ENCODE assay signal across 18 cellular contexts in genomic region chr1:5981009-5981380, GRCh38. TPM values are rescaled to one million over a fixed set of nuclear protein-coding genes. Genes with fewer than 3 reads are reported as not detected.
A peak's percentile ranks its signal among the peaks of the same experiment; 100 is the strongest.
DNase-seq lines count a peak whose midpoint lies in the region; ATAC-seq, FAIRE-seq and TF ChIP-seq lines count a peak whose summit lies in the region.
"Had no signal": no experiment of that assay in that cellular context is flagged by ENCODE, and none has a peak within 500 bp of the region (broad histone marks: within the 10 kb centered on the region; RNA-seq: fewer than 3 reads in every experiment).

No MANE protein-coding gene starts in this region.

- H3K4me3 Mint-ChIP-seq in natural killer cell treated with Interleukin-12 subunit alpha and Interleukin-12 subunit beta and Interleukin-15 and Interleukin-18, amount 100 ng/mL, for 72 hours: no peak overlapping the region
- no peak overlapping the region for H3K4me3 Mint-ChIP-seq in natural killer cell
- H3K4me3 Mint-ChIP-seq: activated CD4-positive, alpha-beta T cell treated with anti-CD3 and anti-CD28 coated beads, Interleukin-2, amount 10 ng/mL, durations not matched to agents 24 days and 14 days; activated CD8-positive, alpha-beta memory T cell treated with anti-CD3 and anti-CD28 coated beads, Interleukin-2, amount 10 ng/mL, durations not matched to agents 7 days and 5 days; activated naive CD8-positive, alpha-beta T cell treated with anti-CD3 and anti-CD28 coated beads, Interleukin-2, amount 50 U/mL, for 24 hours had no signal

- H3K27me3 Mint-ChIP-seq in natural killer cell treated with Interleukin-12 subunit alpha and Interleukin-12 subunit beta and Interleukin-15 and Interleukin-18, amount 100 ng/mL, for 72 hours: no peaks in the 10 kb centered on the region
- no peaks in the 10 kb centered on the region for H3K27me3 Mint-ChIP-seq in natural killer cell (ENCODE audit: low read depth in 2 of 2)
- H3K27me3 Mint-ChIP-seq: activated CD4-positive, alpha-beta T cell treated with anti-CD3 and anti-CD28 coated beads, Interleukin-2, amount 10 ng/mL, durations not matched to agents 24 days and 14 days; activated CD8-positive, alpha-beta memory T cell treated with anti-CD3 and anti-CD28 coated beads, Interleukin-2, amount 10 ng/mL, durations not matched to agents 7 days and 5 days; activated naive CD8-positive, alpha-beta T cell treated with anti-CD3 and anti-CD28 coated beads, Interleukin-2, amount 50 U/mL, for 24 hours had no signal

- H3K36me3 ChIP-seq in K562 (ENCODE audit: control insufficient read depth, insufficient read depth, low read length): peaks cover 55% of the 10 kb centered on the region; the same call in 2 of the 3 replicates
- peaks cover 23% of the 10 kb centered on the region for H3K36me3 ChIP-seq in lower lobe of right lung
- peaks cover 6% of the 10 kb centered on the region for H3K36me3 ChIP-seq in upper lobe of right lung
- H3K36me3 ChIP-seq: prostate gland had no signal

- H4K20me1 ChIP-seq in K562 (replicated peaks; ENCODE audit: control insufficient read depth, insufficient read depth, low read length): no peaks in the 10 kb centered on the region

- TF ChIP-seq CTCF in natural killer cell (IDR thresholded peaks at IDR 0.05) (no peak), K562 (IDR thresholded peaks at IDR 0.05 in 2 of 3, conservative IDR thresholded peaks at IDR 0.05 in 1 of 3; ENCODE audit: insufficient read depth in 2 of 3, low read depth in 1 of 3, low read length in 3 of 3) (no peak), lower lobe of right lung (IDR thresholded peaks at IDR 0.05) (no peak), upper lobe of right lung (IDR thresholded peaks at IDR 0.05) (no peak)

- H3K27ac Mint-ChIP-seq in natural killer cell treated with Interleukin-12 subunit alpha and Interleukin-12 subunit beta and Interleukin-15 and Interleukin-18, amount 100 ng/mL, for 72 hours: peak overlapping the region; percentile 8 to 49
- no peak overlapping the region for H3K27ac Mint-ChIP-seq in natural killer cell
- H3K27ac Mint-ChIP-seq: activated CD4-positive, alpha-beta T cell treated with anti-CD3 and anti-CD28 coated beads, Interleukin-2, amount 10 ng/mL, durations not matched to agents 24 days and 14 days; activated CD8-positive, alpha-beta memory T cell treated with anti-CD3 and anti-CD28 coated beads, Interleukin-2, amount 10 ng/mL, durations not matched to agents 7 days and 5 days; activated naive CD8-positive, alpha-beta T cell treated with anti-CD3 and anti-CD28 coated beads, Interleukin-2, amount 50 U/mL, for 24 hours had no signal

- H3K4me3 ChIP-seq in K562 (no peak overlapping the region), lower lobe of right lung (no peak overlapping the region), upper lobe of right lung (no peak overlapping the region)
- H3K4me3 ChIP-seq: prostate gland had no signal

- H2AFZ ChIP-seq in K562 (ENCODE audit: low read depth, low read length): peak overlapping the region; percentile 61; the same call in 1 of the 2 replicates

- FAIRE-seq in K562 (lab: Jason Lieb, UNC): no peak
- FAIRE-seq: HTR-8/SVneo had no signal

- ATAC-seq in natural killer cell treated with Interleukin-12 subunit alpha and Interleukin-12 subunit beta and Interleukin-15 and Interleukin-18, amount 100 ng/mL, for 72 hours: no peak
- ATAC-seq in natural killer cell (no peak), K562 (no peak), lower lobe of right lung (no peak), upper lobe of right lung (no peak), HG03025 (IDR thresholded peaks at IDR 0.05; ENCODE audit: low FRiP score, unreplicated experiment) (no peak), GM21423 (IDR thresholded peaks at IDR 0.05; ENCODE audit: unreplicated experiment) (no peak), HG03135 (IDR thresholded peaks at IDR 0.05; ENCODE audit: unreplicated experiment) (no peak)
- ATAC-seq: activated CD8-positive, alpha-beta memory T cell treated with anti-CD3 and anti-CD28 coated beads, Interleukin-2, amount 10 ng/mL, durations not matched to agents 7 days and 5 days; activated naive CD8-positive, alpha-beta T cell treated with anti-CD3 and anti-CD28 coated beads, Interleukin-2, amount 50 U/mL, for 24 hours; foreskin keratinocyte had no signal

- no peak for TF ChIP-seq RAD21 in K562 (CRISPR knock-in tag; conservative IDR thresholded peaks at IDR 0.05 in 1 of 2, IDR thresholded peaks at IDR 0.05 in 1 of 2)

- no peak for TF ChIP-seq EP300 in K562 (IDR thresholded peaks at IDR 0.05; ENCODE audit: low read length)

- in situ Hi-C loops in K562 (cut with MboI): no loop called here

- TF ChIP-seq POLR2A in K562 (conservative IDR thresholded peaks at IDR 0.05): no peak

- H3K9me3 ChIP-seq in K562 (replicated peaks; ENCODE audit: control insufficient read depth, insufficient read depth, low read depth, low read length) (no peaks in the 10 kb centered on the region), lower lobe of right lung (no peaks in the 10 kb centered on the region), upper lobe of right lung (no peaks in the 10 kb centered on the region)
- H3K9me3 ChIP-seq: prostate gland had no signal

- no TSS peak for BruUV-seq in K562 (replicated peaks; lab: Mats Ljungman, UMichigan)

- 76% methylated on average over 8 of the region's 8 CpGs for WGBS in K562 (ENCODE audit: insufficient coverage, low coverage, missing lambda C conversion rate)

- H3K4me1 Mint-ChIP-seq in natural killer cell treated with Interleukin-12 subunit alpha and Interleukin-12 subunit beta and Interleukin-15 and Interleukin-18, amount 100 ng/mL, for 72 hours (ENCODE audit: low read depth in 2 of 2): peaks cover 40 to 48% of the 10 kb centered on the region in 2 donors
- peaks cover 0 to 24% of the 10 kb centered on the region in 2 donors for H3K4me1 Mint-ChIP-seq in natural killer cell

- peaks cover 22% of the 10 kb centered on the region for H3K36me3 Mint-ChIP-seq in natural killer cell treated with Interleukin-12 subunit alpha and Interleukin-12 subunit beta and Interleukin-15 and Interleukin-18, amount 100 ng/mL, for 72 hours
- H3K36me3 Mint-ChIP-seq in natural killer cell: no peaks in the 10 kb centered on the region

- H3K79me2 ChIP-seq in K562 (ENCODE audit: control insufficient read depth, insufficient read depth, low read length): no peaks in the 10 kb centered on the region

- no peak for DNase-seq in natural killer cell treated with Interleukin-12 subunit alpha and Interleukin-12 subunit beta and Interleukin-15 and Interleukin-18, amount 100 ng/mL, for 72 hours (ENCODE audit: low spot score)
- DNase-seq in natural killer cell (no peak), K562 (ENCODE audit: extremely low read depth in 1 of 4, low spot score in 3 of 4) (no peak), lower lobe of right lung (peak; percentile 20), upper lobe of right lung (peak; percentile 45)
- DNase-seq: activated CD4-positive, alpha-beta T cell treated with anti-CD3 and anti-CD28 coated beads, Interleukin-2, amount 10 ng/mL, durations not matched to agents 24 days and 14 days; activated CD8-positive, alpha-beta memory T cell treated with anti-CD3 and anti-CD28 coated beads, Interleukin-2, amount 10 ng/mL, durations not matched to agents 7 days and 5 days; activated naive CD8-positive, alpha-beta T cell treated with anti-CD3 and anti-CD28 coated beads, Interleukin-2, amount 50 U/mL, for 24 hours; foreskin keratinocyte; NCI-H1105; stimulated activated CD4-positive, alpha-beta T cell treated with anti-CD3 and anti-CD28 coated beads, Interleukin-2, amount 100 ng/mL, for 24 hours; stimulated activated naive CD4-positive, alpha-beta T cell; SW 1271 had no signal

- CTCF ChIA-PET in K562 (lab: Yijun Ruan, JAX; ENCODE audit: low intra/inter-chr PET ratio): interaction anchor here (1.6 kb wide), 1 partner anchor 264 kb away, joined by 6 read pairs; no protein-coding TSS in a partner anchor

- POLR2A ChIA-PET in K562 (lab: Yijun Ruan, JAX): interaction anchor here (0.6 to 1.3 kb wide), 5 partner anchors 12 to 47 kb away, joined by 3 to 4 read pairs (median 3); partner anchors contain the start of gene NPHP4

- no peaks in the 10 kb centered on the region for H3K9me1 ChIP-seq in K562 (ENCODE audit: control insufficient read depth, insufficient read depth, low read length)

- intact Hi-C loops in natural killer cell (cut with micrococcal nuclease): loop anchor here (10.0 kb wide), 1 partner anchor 56 kb away; no protein-coding TSS in a partner anchor
- intact Hi-C loops in K562 (cut with micrococcal nuclease): no loop called here
- intact Hi-C loops in lower lobe of right lung (cut with DNase I): no loop called here
- intact Hi-C loops in upper lobe of right lung (cut with DNase I): no loop called here

- H3K27me3 ChIP-seq in K562 (ENCODE audit: control insufficient read depth in 2 of 2, insufficient read depth in 2 of 2, low read length in 2 of 2) (no peaks in the 10 kb centered on the region), lower lobe of right lung (ENCODE audit: low read depth) (no peaks in the 10 kb centered on the region), upper lobe of right lung (no peaks in the 10 kb centered on the region)
- H3K27me3 ChIP-seq: foreskin keratinocyte had no signal

- H3K27ac ChIP-seq in K562 (ENCODE audit: extremely low read depth, low read depth, low read length) (no peak overlapping the region), lower lobe of right lung (no peak overlapping the region), upper lobe of right lung (no peak overlapping the region)
- H3K27ac ChIP-seq: foreskin keratinocyte, prostate gland had no signal

- no peaks in the 10 kb centered on the region for H3K9me3 Mint-ChIP-seq in natural killer cell treated with Interleukin-12 subunit alpha and Interleukin-12 subunit beta and Interleukin-15 and Interleukin-18, amount 100 ng/mL, for 72 hours
- H3K9me3 Mint-ChIP-seq in natural killer cell: no peaks in the 10 kb centered on the region
- H3K9me3 Mint-ChIP-seq: activated CD4-positive, alpha-beta T cell treated with anti-CD3 and anti-CD28 coated beads, Interleukin-2, amount 10 ng/mL, durations not matched to agents 24 days and 14 days; activated naive CD8-positive, alpha-beta T cell treated with anti-CD3 and anti-CD28 coated beads, Interleukin-2, amount 50 U/mL, for 24 hours had no signal

- H3K4me1 ChIP-seq in K562 (replicated peaks in 1 of 2; ENCODE audit: control insufficient read depth in 2 of 2, insufficient read depth in 2 of 2, low read length in 2 of 2) (peaks cover 20 to 24% of the 10 kb centered on the region in 2 experiments), lower lobe of right lung (no peaks in the 10 kb centered on the region), upper lobe of right lung (peaks cover 4% of the 10 kb centered on the region)
- H3K4me1 ChIP-seq: prostate gland had no signal

- no peak overlapping the region for H3K4me2 ChIP-seq in K562 (ENCODE audit: insufficient read depth, low read length)

- peak overlapping the region in 1 of 2 experiments; percentile 60; a peak in 2 of 4 replicates for H3K9ac ChIP-seq in K562 (ENCODE audit: insufficient read depth in 1 of 2, low read depth in 2 of 2, low read length in 2 of 2)

RNA-seq across cellular contexts. Expression of gene NPHP4, which starts 11.2 kb away (rescaled TPM):
- 10 to 100 TPM; 27.6 to 58.5 TPM for total RNA-seq in natural killer cell treated with Interleukin-12 subunit alpha and Interleukin-12 subunit beta and Interleukin-15 and Interleukin-18, amount 100 ng/mL, for 72 hours
- total RNA-seq in natural killer cell (10 to 100 TPM in 2 of 3 donors, 1 to 10 TPM in 1; 6.3 to 14.7 (median 10.1) TPM), K562 (2014; rRNA removed) (10.5 and 11.0 TPM in 2 replicates), K562 (2014; rRNA removed; fragmentation: Illumina TruSeq; extraction: Trizol) (3.3 and 4.8 TPM in 2 replicates), K562 (2015; rRNA removed; fragmentation: Illumina TruSeq; extraction: Trizol) (6.2 and 6.9 TPM in 2 replicates), K562 (2021) (23.3 and 26.2 TPM in 2 replicates), lower lobe of right lung (16.1 TPM), upper lobe of right lung (14.6 TPM)
- 82.6 and 164 TPM in 2 replicates for total RNA-seq in K562 (2011; cell fraction: chromatin; rRNA removed; ENCODE audit: low replicate concordance)
- 73.7 and 83.2 TPM in 2 replicates for total RNA-seq in K562 (2011; cell fraction: nucleolus; rRNA removed)
- 59.2 and 65.8 TPM in 2 replicates for total RNA-seq in K562 (2011; cell fraction: nucleoplasm; rRNA removed)
- polyA plus RNA-seq in K562 (2011; rRNA removed) (6.7 and 9.8 TPM in 2 replicates), K562 (2014; fragmentation: Illumina TruSeq; extraction: Trizol) (9.6 and 10.4 TPM in 2 replicates), K562 (2014; fragmentation: Nextera tagmentation; extraction: Ambion mirVana) (under 1 TPM; 0.52 to 0.77 TPM), K562 (2014; rRNA removed) (13.9 and 15.3 TPM in 2 replicates)
- 4.6 and 7.6 TPM in 2 replicates for polyA plus RNA-seq in K562 (2011; cell fraction: cytosol; rRNA removed)
- 71.9 and 106 TPM in 2 replicates for polyA plus RNA-seq in K562 (2011; cell fraction: nucleus; rRNA removed)
- polyA plus RNA-seq in K562 (2012): 12.4 and 19.3 TPM in 2 replicates
- 7.0 and 7.9 TPM in 2 replicates for polyA minus RNA-seq in K562 (2011; rRNA and poly(A)+ RNA removed)
- 10.7 and 12.6 TPM in 2 replicates for polyA minus RNA-seq in K562 (2011; cell fraction: cytosol; rRNA and poly(A)+ RNA removed)
- polyA minus RNA-seq in K562 (2011; cell fraction: nucleus; rRNA and poly(A)+ RNA removed): 31.6 and 34.4 TPM in 2 replicates

Comparison
In these comparisons a context has a peak if more than half of its experiments do, and no peak if none do; other contexts are left out.
1. H3K27ac Mint-ChIP-seq: peak in natural killer cell treated with Interleukin-12 subunit alpha and Interleukin-12 subunit beta and Interleukin-15 and Interleukin-18, amount 100 ng/mL, for 72 hours (2 of 2); none in natural killer cell (0 of 2).
2. DNase-seq: peak in lower lobe of right lung (single experiment) and upper lobe of right lung (single experiment); none in natural killer cell treated with Interleukin-12 subunit alpha and Interleukin-12 subunit beta and Interleukin-15 and Interleukin-18, amount 100 ng/mL, for 72 hours (single experiment), natural killer cell (single experiment) and K562 (0 of 4).